Comparison of ENCODE assay signal across 10 cellular contexts in genomic region chr10:16986406-16987128, GRCh38.
DNase-seq lines count a peak whose midpoint lies in the region; ATAC-seq and TF ChIP-seq lines count a peak whose summit lies in the region.
"Had no signal": no experiment of that assay in that cellular context is flagged by ENCODE, and none has a peak within 500 bp of the region (broad histone marks: within the 10 kb centered on the region; RNA-seq: fewer than 3 reads in every experiment).

No MANE protein-coding gene starts in this region.

- H3K27me3 ChIP-seq in heart left ventricle: no peaks in the 10 kb centered on the region

- no peaks in the 10 kb centered on the region for H3K9me3 ChIP-seq in heart left ventricle

- H3K27ac Mint-ChIP-seq in activated CD4-positive, alpha-beta T cell treated with anti-CD3 and anti-CD28 coated beads for 36 hours: no peak overlapping the region
- H3K27ac Mint-ChIP-seq: natural killer cell treated with Interleukin-12 subunit alpha and Interleukin-12 subunit beta and Interleukin-15 and Interleukin-18, amount 100 ng/mL, for 72 hours had no signal

- peaks cover 0 to 5% (median 0%) of the 10 kb centered on the region in 9 donors for H3K36me3 ChIP-seq in heart left ventricle

- TF ChIP-seq CTCF in heart left ventricle (IDR thresholded peaks at IDR 0.05): no peak

- H3K4me3 Mint-ChIP-seq in activated CD4-positive, alpha-beta T cell treated with anti-CD3 and anti-CD28 coated beads for 36 hours: no peak overlapping the region
- H3K4me3 Mint-ChIP-seq: natural killer cell treated with Interleukin-12 subunit alpha and Interleukin-12 subunit beta and Interleukin-15 and Interleukin-18, amount 100 ng/mL, for 72 hours had no signal

- H3K4me3 ChIP-seq in heart left ventricle: no peak overlapping the region

- peak; percentile 97 for DNase-seq in EH (ENCODE audit: low read depth)
- DNase-seq in heart left ventricle: no peak
- DNase-seq in retina: peak; percentile 80
- no peak for DNase-seq in activated CD4-positive, alpha-beta T cell treated with anti-CD3 and anti-CD28 coated beads for 36 hours
- DNase-seq in activated T-cell treated with anti-CD3 and anti-CD28 coated beads, Interleukin-2, amount 50 U/mL, for 1 hour: no peak
- DNase-seq: KG1 had no signal

- no peaks in the 10 kb centered on the region for H3K4me1 Mint-ChIP-seq in activated CD4-positive, alpha-beta T cell treated with anti-CD3 and anti-CD28 coated beads for 36 hours

- H3K4me1 ChIP-seq in heart left ventricle: peaks cover 0 to 23% (median 6%) of the 10 kb centered on the region in 12 donors

- no peaks in the 10 kb centered on the region for H3K36me3 Mint-ChIP-seq in activated CD4-positive, alpha-beta T cell treated with anti-CD3 and anti-CD28 coated beads for 36 hours (ENCODE audit: low read depth)
- H3K36me3 Mint-ChIP-seq: natural killer cell treated with Interleukin-12 subunit alpha and Interleukin-12 subunit beta and Interleukin-15 and Interleukin-18, amount 100 ng/mL, for 72 hours had no signal

- TF ChIP-seq POLR2A in heart left ventricle (IDR thresholded peaks at IDR 0.05): no peak

- H3K27ac ChIP-seq in angular gyrus (ENCODE audit: low read depth, low read length) (peak overlapping the region; percentile 44), heart left ventricle (peak overlapping the region; percentile 7 to 77 (median 52))

- ATAC-seq in heart left ventricle (peak; percentile 39 to 74 (median 62)), GM21526 (IDR thresholded peaks at IDR 0.05; ENCODE audit: low FRiP score, unreplicated experiment) (no peak), GM19023 (IDR thresholded peaks at IDR 0.05; ENCODE audit: unreplicated experiment) (no peak)
- no peak for ATAC-seq in activated CD4-positive, alpha-beta T cell treated with anti-CD3 and anti-CD28 coated beads for 36 hours
- ATAC-seq: natural killer cell treated with Interleukin-12 subunit alpha and Interleukin-12 subunit beta and Interleukin-15 and Interleukin-18, amount 100 ng/mL, for 72 hours had no signal

- H3K27me3 Mint-ChIP-seq in activated CD4-positive, alpha-beta T cell treated with anti-CD3 and anti-CD28 coated beads for 36 hours: no peaks in the 10 kb centered on the region
- H3K27me3 Mint-ChIP-seq: natural killer cell treated with Interleukin-12 subunit alpha and Interleukin-12 subunit beta and Interleukin-15 and Interleukin-18, amount 100 ng/mL, for 72 hours had no signal

- H3K9me3 Mint-ChIP-seq in activated CD4-positive, alpha-beta T cell treated with anti-CD3 and anti-CD28 coated beads for 36 hours (ENCODE audit: low read depth): no peaks in the 10 kb centered on the region
- H3K9me3 Mint-ChIP-seq: natural killer cell treated with Interleukin-12 subunit alpha and Interleukin-12 subunit beta and Interleukin-15 and Interleukin-18, amount 100 ng/mL, for 72 hours had no signal

- CTCF ChIA-PET in activated CD4-positive, alpha-beta T cell treated with anti-CD3 and anti-CD28 coated beads for 36 hours (lab: Charles Lee): interaction anchor here (2.5 kb wide), 1 partner anchor 10 kb away, joined by 7 read pairs; no protein-coding TSS in a partner anchor

- WGBS in heart left ventricle, 4 donors: 64 to 84% (median 70%) methylated on average over 10 of the region's 10 CpGs

- intact Hi-C loops in heart left ventricle (cut with DNase I): no loop called here
- intact Hi-C loops in activated CD4-positive, alpha-beta T cell treated with anti-CD3 and anti-CD28 coated beads for 36 hours (cut with DNase I, micrococcal nuclease): no loop called here

- POLR2A ChIA-PET in activated CD4-positive, alpha-beta T cell treated with anti-CD3 and anti-CD28 coated beads for 36 hours (lab: Charles Lee): no interaction called here

Comparison
In these comparisons a context has a peak if more than half of its experiments do, and no peak if none do; other contexts are left out.
1. DNase-seq: peak in EH (single experiment) and retina (single experiment); none in heart left ventricle (0 of 5), activated CD4-positive, alpha-beta T cell treated with anti-CD3 and anti-CD28 coated beads for 36 hours (single experiment) and activated T-cell treated with anti-CD3 and anti-CD28 coated beads, Interleukin-2, amount 50 U/mL, for 1 hour (single experiment).
2. ATAC-seq: peak in heart left ventricle (4 of 4); none in GM21526 (single experiment), GM19023 (single experiment) and activated CD4-positive, alpha-beta T cell treated with anti-CD3 and anti-CD28 coated beads for 36 hours (single experiment).